Comparison of ENCODE assay signal across 24 cellular contexts in genomic region chr17:50108556-50108955, GRCh38. TPM values are rescaled to one million over a fixed set of nuclear protein-coding genes. Genes with fewer than 3 reads are reported as not detected.
DNase-seq lines count a peak whose midpoint lies in the region; ATAC-seq and TF ChIP-seq lines count a peak whose summit lies in the region.
"Had no signal": no experiment of that assay in that cellular context is flagged by ENCODE, and none has a peak within 500 bp of the region (broad histone marks: within the 10 kb centered on the region; RNA-seq: fewer than 3 reads in every experiment).

No MANE protein-coding gene starts in this region.

- H3K27ac ChIP-seq in right atrium auricular region = peak overlapping the region; percentile 94 to 100
- no peak overlapping the region for H3K27ac ChIP-seq in body of pancreas
- H3K27ac ChIP-seq: foreskin keratinocyte, SJSA1 had no signal

- H3K9me3 ChIP-seq in right atrium auricular region (no peaks in the 10 kb centered on the region), body of pancreas (no peaks in the 10 kb centered on the region)
- H3K9me3 ChIP-seq: SJSA1 had no signal

- in situ Hi-C loops in G401 (cut with HindIII; ENCODE audit: low sequenced_read_pairs) = no loop called here

- DNase-seq in G401 (ENCODE audit: low spot score) (peak; percentile 1), OCI-M1 (lab: John Stamatoyannopoulos, UW) (peak; percentile 19), right atrium auricular region (ENCODE audit: low spot score) (no peak), body of pancreas (no peak), T1000 (lab: John Stamatoyannopoulos, UW) (no peak), NCI-H2196 treated with DMSO at 0.1 percent for 48 hours (lab: John Stamatoyannopoulos, UW; ENCODE audit: unreplicated experiment) (no peak)
- DNase-seq: activated CD4-positive, alpha-beta T cell treated with anti-CD3 and anti-CD28 coated beads for 48 hours; activated effector memory CD4-positive, alpha-beta T cell treated with Interleukin-2 at 50 U/mL for 16 hours; central memory CD4-positive, alpha-beta T cell; erythroblast; H9; Karpas-422; kidney glomerular epithelial cell; naive thymus-derived CD8-positive, alpha-beta T cell; NCI-H1048; NCI-H187 treated with DMSO at 0.1 percent for 48 hours; NCI-H345; PC-3; small intestine; stimulated activated CD4-positive, alpha-beta T cell treated with anti-CD3 and anti-CD28 coated beads, Interleukin-2, amount 100 ng/mL, for 48 hours; trophoblast cell had no signal

- H3K4me1 ChIP-seq in right atrium auricular region (peaks cover 0 to 40% of the 10 kb centered on the region in 2 donors), body of pancreas (peaks cover 24% of the 10 kb centered on the region)

- WGBS in body of pancreas, 2 donors = 89 to 91% methylated on average over 8 to 9 of the region's 9 CpGs

- H3K27me3 ChIP-seq in right atrium auricular region = no peaks in the 10 kb centered on the region
- no peaks in the 10 kb centered on the region for H3K27me3 ChIP-seq in body of pancreas
- H3K27me3 ChIP-seq: foreskin keratinocyte, SJSA1 had no signal

- no peak for TF ChIP-seq POLR2A in body of pancreas (IDR thresholded peaks at IDR 0.05)

- TF ChIP-seq CTCF in right atrium auricular region (IDR thresholded peaks at IDR 0.05) = no peak
- TF ChIP-seq CTCF in body of pancreas (IDR thresholded peaks at IDR 0.05) = no peak

- H3K4me3 ChIP-seq in right atrium auricular region (no peak overlapping the region), body of pancreas (no peak overlapping the region)
- H3K4me3 ChIP-seq: SJSA1 had no signal

- H3K36me3 ChIP-seq in right atrium auricular region (peaks cover 62% of the 10 kb centered on the region), body of pancreas (replicated peaks in 1 of 2; ENCODE audit: insufficient read depth in 1 of 2, low read depth in 2 of 2) (peaks cover 0 to 15% of the 10 kb centered on the region in 2 donors)

- intact Hi-C loops in body of pancreas (cut with DNase I) = no loop called here

- no peak for ATAC-seq in body of pancreas
- ATAC-seq: naive thymus-derived CD8-positive, alpha-beta T cell had no signal

RNA-seq across cellular contexts. Expression of gene PDK2, which starts 13.4 kb away (rescaled TPM):
- 40.3 and 112 TPM in 2 replicates for total RNA-seq in G401 (2014; rRNA removed; shearing (Covaris generic))
- total RNA-seq in right atrium auricular region (100 to 1,000 TPM; 186 to 214 TPM), body of pancreas (100 to 1,000 TPM in 1 of 2 donors, 10 to 100 TPM in 1; 27.0 to 119 TPM)

RNA-seq across cellular contexts. Expression of gene SAMD14, which starts 21.4 kb away (rescaled TPM):
- 7.5 and 8.4 TPM in 2 replicates for total RNA-seq in G401 (2014; rRNA removed; shearing (Covaris generic))
- 1 to 10 TPM in 1 of 2 donors, under 1 TPM in 1; 0.78 to 1.1 TPM for total RNA-seq in right atrium auricular region
- total RNA-seq in body of pancreas = not detected

RNA-seq across cellular contexts. Expression of gene PPP1R9B, which starts 41.9 kb away (rescaled TPM):
- total RNA-seq in G401 (2014; rRNA removed; shearing (Covaris generic)) = 49.7 and 59.6 TPM in 2 replicates
- total RNA-seq in right atrium auricular region (10 to 100 TPM; 16.9 to 24.2 TPM), body of pancreas (10 to 100 TPM; 20.0 to 31.0 TPM)

RNA-seq across cellular contexts. Expression of gene ITGA3, which starts 52.6 kb away (rescaled TPM):
- 12.2 and 14.5 TPM in 2 replicates for total RNA-seq in G401 (2014; rRNA removed; shearing (Covaris generic))
- total RNA-seq in right atrium auricular region (10 to 100 TPM; 29.5 to 61.8 TPM), body of pancreas (10 to 100 TPM; 31.0 to 36.3 TPM)

RNA-seq across cellular contexts. Expression of gene SGCA, which starts 57.2 kb away (rescaled TPM):
- total RNA-seq in G401 (2014; rRNA removed; shearing (Covaris generic)) = 19.0 and 49.0 TPM in 2 replicates
- 100 to 1,000 TPM; 120 to 207 TPM for total RNA-seq in right atrium auricular region
- 1 to 10 TPM in 1 of 2 donors, not detected in 1; 1.3 TPM for total RNA-seq in body of pancreas
- total RNA-seq: foreskin keratinocyte; HT-29; naive thymus-derived CD8-positive, alpha-beta T cell; PC-3 had no signal

Comparison
In these comparisons a context has a peak if more than half of its experiments do, and no peak if none do; other contexts are left out.
1. DNase-seq: peak in G401 (single experiment) and OCI-M1 (single experiment); none in right atrium auricular region (single experiment), body of pancreas (0 of 4), T1000 (single experiment) and NCI-H2196 treated with DMSO at 0.1 percent for 48 hours (single experiment).
2. H3K27ac ChIP-seq: peak in right atrium auricular region (2 of 2); none in body of pancreas (0 of 4).